In genomic region chr1:15931884-15932283, GRCh38 we compare ENCODE assay signal across 21 cellular contexts.
"Had no signal": no experiment of that assay in that cellular context is flagged by ENCODE, and none has a peak within 500 bp of the region (broad histone marks: within the 10 kb centered on the region; RNA-seq: fewer than 3 reads in every experiment).

No MANE protein-coding gene starts in this region.

- H3K27me3 ChIP-seq: foreskin keratinocyte, transverse colon, vagina had no signal

- DNase-seq: activated CD4-positive, alpha-beta T cell treated with anti-CD3 and anti-CD28 coated beads, Interleukin-2, amount 10 ng/mL, durations not matched to agents 7 days and 5 days; activated CD8-positive, alpha-beta memory T cell treated with anti-CD3 and anti-CD28 coated beads, Interleukin-2, amount 10 ng/mL, durations not matched to agents 7 days and 5 days; activated CD8-positive, alpha-beta T cell treated with anti-CD3 and anti-CD28 coated beads for 36 hours; activated naive CD4-positive, alpha-beta T cell treated with Interleukin-2 at 50 U/mL for 16 hours; activated T-cell treated with anti-CD3 and anti-CD28 coated beads for 4 hours; aorta; effector CD4-positive, alpha-beta T cell; foreskin keratinocyte; kidney glomerular epithelial cell; left ventricle myocardium inferior; naive thymus-derived CD8-positive, alpha-beta T cell; stimulated activated CD4-positive, alpha-beta T cell treated with anti-CD3 and anti-CD28 coated beads, Interleukin-2, amount 100 ng/mL, for 48 hours; substantia nigra; transverse colon had no signal

- H3K27ac Mint-ChIP-seq: activated CD4-positive, alpha-beta T cell treated with anti-CD3 and anti-CD28 coated beads, Interleukin-2, amount 10 ng/mL, durations not matched to agents 7 days and 5 days; activated CD8-positive, alpha-beta memory T cell treated with anti-CD3 and anti-CD28 coated beads, Interleukin-2, amount 10 ng/mL, durations not matched to agents 7 days and 5 days; activated T-helper 2 cell treated with anti-CD3 and anti-CD28 coated beads, Interferon-gamma antibody, Interleukin-2, Interleukin-4, amounts not matched to agents 10 μg/mL and 5 μg/mL and 100 μg/mL, durations not matched to agents 14 hours and 24 hours and 36 hours; dendritic cell treated with granulocyte-macrophage colony-stimulating factor and Interleukin-4, amounts not matched to agents 40 ng/mL and 50 ng/mL, for 4 days; mesothelial cell of epicardium; stimulated activated naive CD8-positive, alpha-beta T cell treated with anti-CD3 and anti-CD28 coated beads, Interleukin-15, Interleukin-2, amounts not matched to agents 100 ng/mL and 50 ng/mL, for 24 hours had no signal

- H3K27ac ChIP-seq: foreskin keratinocyte, left ventricle myocardium inferior, transverse colon, vagina had no signal

- ATAC-seq: activated CD8-positive, alpha-beta memory T cell treated with anti-CD3 and anti-CD28 coated beads, Interleukin-2, amount 10 ng/mL, durations not matched to agents 7 days and 5 days; activated CD8-positive, alpha-beta T cell treated with anti-CD3 and anti-CD28 coated beads for 36 hours; foreskin keratinocyte; naive thymus-derived CD8-positive, alpha-beta T cell; SK-N-SH treated with all-trans-retinoic acid at 6 μM for 48 hours had no signal

- H3K9me3 Mint-ChIP-seq: activated CD4-positive, alpha-beta T cell treated with anti-CD3 and anti-CD28 coated beads, Interleukin-2, amount 10 ng/mL, durations not matched to agents 7 days and 5 days; activated CD8-positive, alpha-beta T cell treated with anti-CD3 and anti-CD28 coated beads for 36 hours; activated T-helper 2 cell treated with anti-CD3 and anti-CD28 coated beads, Interferon-gamma antibody, Interleukin-2, Interleukin-4, amounts not matched to agents 10 μg/mL and 5 μg/mL and 100 μg/mL, durations not matched to agents 14 hours and 24 hours and 36 hours; dendritic cell treated with granulocyte-macrophage colony-stimulating factor and Interleukin-4, amounts not matched to agents 40 ng/mL and 50 ng/mL, for 4 days; mesothelial cell of epicardium; naive thymus-derived CD8-positive, alpha-beta T cell; stimulated activated naive CD8-positive, alpha-beta T cell treated with anti-CD3 and anti-CD28 coated beads, Interleukin-15, Interleukin-2, amounts not matched to agents 100 ng/mL and 50 ng/mL, for 24 hours had no signal

- H3K27me3 Mint-ChIP-seq: activated CD4-positive, alpha-beta T cell treated with anti-CD3 and anti-CD28 coated beads, Interleukin-2, amount 10 ng/mL, durations not matched to agents 7 days and 5 days; activated CD8-positive, alpha-beta memory T cell treated with anti-CD3 and anti-CD28 coated beads, Interleukin-2, amount 10 ng/mL, durations not matched to agents 7 days and 5 days; activated CD8-positive, alpha-beta T cell treated with anti-CD3 and anti-CD28 coated beads for 36 hours; dendritic cell treated with granulocyte-macrophage colony-stimulating factor and Interleukin-4, amounts not matched to agents 40 ng/mL and 50 ng/mL, for 4 days; naive thymus-derived CD8-positive, alpha-beta T cell; stimulated activated naive CD8-positive, alpha-beta T cell treated with anti-CD3 and anti-CD28 coated beads, Interleukin-15, Interleukin-2, amounts not matched to agents 100 ng/mL and 50 ng/mL, for 24 hours had no signal

- H3K4me3 ChIP-seq: left ventricle myocardium inferior, transverse colon, vagina had no signal

- H3K4me1 ChIP-seq: foreskin keratinocyte, left ventricle myocardium inferior, transverse colon, vagina had no signal

- H3K4me3 Mint-ChIP-seq: activated CD4-positive, alpha-beta T cell treated with anti-CD3 and anti-CD28 coated beads, Interleukin-2, amount 10 ng/mL, durations not matched to agents 7 days and 5 days; activated CD8-positive, alpha-beta memory T cell treated with anti-CD3 and anti-CD28 coated beads, Interleukin-2, amount 10 ng/mL, durations not matched to agents 7 days and 5 days; activated CD8-positive, alpha-beta T cell treated with anti-CD3 and anti-CD28 coated beads for 36 hours; brain; dendritic cell treated with granulocyte-macrophage colony-stimulating factor and Interleukin-4, amounts not matched to agents 40 ng/mL and 50 ng/mL, for 4 days; mesothelial cell of epicardium; naive thymus-derived CD8-positive, alpha-beta T cell; stimulated activated naive CD8-positive, alpha-beta T cell treated with anti-CD3 and anti-CD28 coated beads, Interleukin-15, Interleukin-2, amounts not matched to agents 100 ng/mL and 50 ng/mL, for 24 hours had no signal

- H3K4me1 Mint-ChIP-seq: activated CD4-positive, alpha-beta T cell treated with anti-CD3 and anti-CD28 coated beads, Interleukin-2, amount 10 ng/mL, durations not matched to agents 7 days and 5 days; brain; mesothelial cell of epicardium had no signal
